7 cellular contexts compared by ENCODE assay signal in the genomic region with DNA sequence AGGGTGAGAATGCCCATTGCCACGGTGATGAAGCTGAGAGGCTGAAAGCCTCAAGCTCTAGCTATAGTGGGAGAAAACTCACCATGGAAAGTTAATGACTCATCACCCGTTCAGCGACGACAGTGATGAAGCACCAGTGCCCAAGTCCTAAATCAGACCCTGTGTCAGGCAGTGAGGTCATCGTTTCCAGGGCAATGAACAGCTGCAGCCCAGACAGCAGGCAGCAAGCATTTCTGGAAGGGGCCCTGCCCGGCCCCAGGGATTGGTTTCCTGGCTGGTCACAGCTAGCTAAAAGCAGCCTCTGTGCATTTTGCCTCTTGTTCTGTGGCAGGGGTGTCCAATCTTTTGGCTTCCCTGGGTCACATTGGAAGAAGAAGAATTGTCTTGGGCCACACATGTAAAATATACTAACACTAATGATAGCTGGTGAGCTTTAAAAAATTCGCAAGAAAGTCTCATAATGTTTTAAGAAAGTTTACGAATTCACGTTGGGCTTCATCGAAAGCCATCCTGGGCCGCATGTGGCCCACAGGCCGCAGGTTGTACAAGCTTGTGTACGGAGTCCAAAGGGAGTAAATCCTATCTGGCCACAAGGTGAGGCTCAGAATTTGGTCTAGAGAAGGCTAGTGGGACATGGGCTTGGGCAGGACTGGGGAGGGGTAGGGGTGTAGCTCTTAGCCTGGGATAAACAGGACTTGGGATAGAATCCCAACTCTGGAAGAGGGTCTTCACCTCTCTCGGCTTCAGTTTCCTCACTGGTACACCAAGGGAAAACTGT. TPM values are rescaled to one million over a fixed set of nuclear protein-coding genes. Genes with fewer than 3 reads are reported as not detected.
DNase-seq lines count a peak whose midpoint lies in the region; ATAC-seq and TF ChIP-seq lines count a peak whose summit lies in the region.

No MANE protein-coding gene starts in this region.

- TF ChIP-seq POLR2A in HCT116 (IDR thresholded peaks at IDR 0.05; ENCODE audit: borderline replicate concordance, extremely low read depth, insufficient read depth, insufficient read length) (no peak), gastrocnemius medialis (IDR thresholded peaks at IDR 0.05) (no peak)

- no peak for TF ChIP-seq CTCF in HCT116 (IDR thresholded peaks at IDR 0.05 in 2 of 3, conservative IDR thresholded peaks at IDR 0.05 in 1 of 3; ENCODE audit: borderline replicate concordance in 1 of 3, insufficient read depth in 1 of 3, low read depth in 2 of 3, low read length in 2 of 3)
- TF ChIP-seq CTCF in PC-3 (conservative IDR thresholded peaks at IDR 0.05; ENCODE audit: low read depth, low read length): no peak
- TF ChIP-seq CTCF in gastrocnemius medialis (IDR thresholded peaks at IDR 0.05 in 4 of 5, conservative IDR thresholded peaks at IDR 0.05 in 1 of 5): no peak

- DNase-seq in HCT116 (ENCODE audit: low read depth, low spot score) (peak; percentile 75), PC-3 (peak; percentile 85), left ventricle myocardium superior (peak; percentile 71), gastrocnemius medialis (peak; percentile 89 to 96), left lobe of liver (ENCODE audit: low spot score) (no peak), NCI-H1436 treated with DMSO at 0.1 percent for 48 hours (lab: John Stamatoyannopoulos, UW) (no peak)
- DNase-seq in activated naive CD8-positive, alpha-beta T cell treated with anti-CD3 and anti-CD28 coated beads, Interleukin-2, amount 50 U/mL, for 16 hours (ENCODE audit: low read depth, low spot score): peak; percentile 26

- ATAC-seq in HCT116 (peak; percentile 92), PC-3 (peak; percentile 93), left ventricle myocardium superior (peak; percentile 98), gastrocnemius medialis (peak; percentile 99 to 100), left lobe of liver (no peak)

- H3F3A ChIP-seq in PC-3 (ENCODE audit: low read length, unreplicated experiment): no peaks in the 10 kb centered on the region

- H3K79me2 ChIP-seq in HCT116 (ENCODE audit: insufficient read depth, low read length): no peaks in the 10 kb centered on the region
- H3K79me2 ChIP-seq in PC-3 (ENCODE audit: low read length): no peaks in the 10 kb centered on the region

- no peaks in the 10 kb centered on the region for H4K20me1 ChIP-seq in HCT116 (ENCODE audit: insufficient read depth)
- no peaks in the 10 kb centered on the region for H4K20me1 ChIP-seq in PC-3 (ENCODE audit: low read length)

- BruUV-seq in HCT116 (replicated peaks; lab: Mats Ljungman, UMichigan): no TSS peak
- BruUV-seq in PC-3 (replicated peaks; lab: Mats Ljungman, UMichigan): no TSS peak

- H3K9me2 ChIP-seq in HCT116 (ENCODE audit: insufficient read depth) (no peaks in the 10 kb centered on the region), PC-3 (replicated peaks; ENCODE audit: low read length) (no peaks in the 10 kb centered on the region)

- H3K4me3 ChIP-seq in HCT116 (replicated peaks in 1 of 2; ENCODE audit: low read depth in 1 of 2, low read length in 2 of 2) (no peak overlapping the region), PC-3 (ENCODE audit: low read length) (no peak overlapping the region), gastrocnemius medialis (no peak overlapping the region)

- H3K9ac ChIP-seq in HCT116 (ENCODE audit: low read length) (no peak overlapping the region), PC-3 (ENCODE audit: low read length) (no peak overlapping the region)

- CTCF ChIA-PET in HCT116 (lab: Charles Lee) (no interaction called here), PC-3 (lab: Charles Lee) (interaction anchor here (0.7 kb wide), 1 partner anchor 227 kb away, joined by 3 read pairs; no protein-coding TSS in a partner anchor)

- peaks cover 12 to 22% of the 10 kb centered on the region in 2 experiments for H3K4me1 ChIP-seq in HCT116 (ENCODE audit: control insufficient read depth in 1 of 2, insufficient read depth in 2 of 2, low read length in 2 of 2)
- peaks cover 13% of the 10 kb centered on the region for H3K4me1 ChIP-seq in PC-3 (ENCODE audit: insufficient read depth, low read length)
- H3K4me1 ChIP-seq in gastrocnemius medialis: peaks cover 15 to 18% of the 10 kb centered on the region in 2 donors

- H3K9me3 ChIP-seq in HCT116 (ENCODE audit: control insufficient read depth in 1 of 2, insufficient read depth in 1 of 2, low read depth in 1 of 2, low read length in 2 of 2) (no peaks in the 10 kb centered on the region), PC-3 (ENCODE audit: low read length) (no peaks in the 10 kb centered on the region), gastrocnemius medialis (no peaks in the 10 kb centered on the region)

- H3K4me2 ChIP-seq in HCT116 (ENCODE audit: low read length): peak overlapping the region; percentile 65
- no peak overlapping the region for H3K4me2 ChIP-seq in PC-3 (ENCODE audit: low read length)

- H2AFZ ChIP-seq in HCT116 (ENCODE audit: low read depth, low read length, poor library complexity, severe bottlenecking) (no peak overlapping the region), PC-3 (ENCODE audit: low read length) (no peak overlapping the region)

- RAD21 ChIA-PET in HCT116 (lab: Charles Lee; ENCODE audit: low non-redundant PET in 1 of 2, low total read pairs in 2 of 2, uncharacterized antibody in 2 of 2, unreplicated experiment in 2 of 2): no interaction called here

- POLR2A ChIA-PET in HCT116 (lab: Charles Lee): no interaction called here
- POLR2A ChIA-PET in PC-3 (lab: Charles Lee; ENCODE audit: unreplicated experiment): no interaction called here

- in situ Hi-C loops in gastrocnemius medialis (cut with MboI; ENCODE audit: low sequenced_read_pairs in 4 of 4): no loop called here

- intact Hi-C loops in HCT116 (cut with micrococcal nuclease): no loop called here
- intact Hi-C loops in PC-3 (cut with micrococcal nuclease): no loop called here
- intact Hi-C loops in left ventricle myocardium superior (cut with micrococcal nuclease): no loop called here
- intact Hi-C loops in gastrocnemius medialis (cut with DNase I; ENCODE audit: low total_unique reads): loop anchor here (1.0 kb wide), 1 partner anchor 41 kb away; a partner anchor contains a TSS

- no peaks in the 10 kb centered on the region for H3K36me3 ChIP-seq in HCT116 (ENCODE audit: control insufficient read depth in 1 of 2, insufficient read depth in 2 of 2, low read length in 2 of 2)
- H3K36me3 ChIP-seq in PC-3 (ENCODE audit: low read depth, low read length): no peaks in the 10 kb centered on the region
- no peaks in the 10 kb centered on the region for H3K36me3 ChIP-seq in gastrocnemius medialis

- TF ChIP-seq RAD21 in HCT116 (IDR thresholded peaks at IDR 0.05; ENCODE audit: low read depth): no peak

- H3K27me3 ChIP-seq in HCT116 (ENCODE audit: insufficient read depth, low read length) (no peaks in the 10 kb centered on the region), PC-3 (ENCODE audit: low read length) (no peaks in the 10 kb centered on the region), gastrocnemius medialis (no peaks in the 10 kb centered on the region)

- no peak overlapping the region for H3K27ac ChIP-seq in HCT116 (ENCODE audit: low read depth, low read length)
- peak overlapping the region; percentile 11 for H3K27ac ChIP-seq in PC-3 (ENCODE audit: low read length)
- H3K27ac ChIP-seq in gastrocnemius medialis: peak overlapping the region; percentile 86 to 91 (median 87)

TF ChIP-seq in HCT116, 20 proteins besides CTCF, POLR2A, EP300 and RAD21 (continues in another document):
- no peak for TF ChIP-seq ELF1 (IDR thresholded peaks at IDR 0.05; ENCODE audit: borderline replicate concordance, low read depth)
- peak; percentile 78 for TF ChIP-seq FOSL1 (IDR thresholded peaks at IDR 0.05; ENCODE audit: low read depth)
- no peak for TF ChIP-seq CEBPB (IDR thresholded peaks at IDR 0.05; ENCODE audit: low read depth)
- TF ChIP-seq POLR2AphosphoS5 (IDR thresholded peaks at IDR 0.05; ENCODE audit: low read depth, low read length): no peak
- TF ChIP-seq SP1 (IDR thresholded peaks at IDR 0.05; ENCODE audit: low read depth): peak; percentile 49; the same call in 1 of the 2 replicates
- TF ChIP-seq JUND (IDR thresholded peaks at IDR 0.05): peak; percentile 82
- TF ChIP-seq ZNF274 (IDR thresholded peaks at IDR 0.05; ENCODE audit: low read depth, low read length): no peak
- TF ChIP-seq SRF (IDR thresholded peaks at IDR 0.05; ENCODE audit: low read depth): no peak
- TF ChIP-seq TCF7L2 (IDR thresholded peaks at IDR 0.05; ENCODE audit: borderline replicate concordance, extremely low read depth, insufficient read depth, insufficient read length): no peak

RNA-seq across cellular contexts. Expression of a gene that starts 40.6 kb away (rescaled TPM):
- 14.7 TPM for total RNA-seq in HCT116 (2021; ENCODE audit: unreplicated experiment)
- polyA plus RNA-seq in HCT116 (2012): 8.8 and 11.0 TPM in 2 replicates
- total RNA-seq in PC-3 (2014; rRNA removed): 9.3 and 10.6 TPM in 2 replicates
- 13.2 TPM for total RNA-seq in left ventricle myocardium superior
- 10 to 100 TPM in 3 of 4 donors, 1 to 10 TPM in 1; 9.1 to 45.3 (median 19.3) TPM for total RNA-seq in gastrocnemius medialis
- total RNA-seq in left lobe of liver: 7.1 TPM

RNA-seq across cellular contexts. Expression of a gene that starts 41.0 kb away (rescaled TPM):
- 45.6 TPM for total RNA-seq in HCT116 (2021; ENCODE audit: unreplicated experiment)
- polyA plus RNA-seq in HCT116 (2012): 21.8 and 22.2 TPM in 2 replicates
- total RNA-seq in PC-3 (2014; rRNA removed): 18.1 and 38.7 TPM in 2 replicates
- total RNA-seq in left ventricle myocardium superior: 27.0 TPM
- 10 to 100 TPM; 26.5 to 33.9 (median 31.7) TPM for total RNA-seq in gastrocnemius medialis
- 49.9 TPM for total RNA-seq in left lobe of liver

RNA-seq across cellular contexts. Expression of a gene that starts 57.3 kb away (rescaled TPM):
- total RNA-seq in HCT116 (2021; ENCODE audit: unreplicated experiment) (7.2 TPM), PC-3 (2014; rRNA removed) (1.8 and 2.2 TPM in 2 replicates), left ventricle myocardium superior (8.4 TPM), gastrocnemius medialis (1 to 10 TPM; 3.6 to 7.7 (median 6.9) TPM), left lobe of liver (2.6 TPM)
- polyA plus RNA-seq in HCT116 (2012): 5.1 and 5.7 TPM in 2 replicates

RNA-seq across cellular contexts. Expression of a gene that starts 58.2 kb away (rescaled TPM):
- total RNA-seq in HCT116 (2021; ENCODE audit: unreplicated experiment) (36.4 TPM), PC-3 (2014; rRNA removed) (12.6 and 14.2 TPM in 2 replicates), left ventricle myocardium superior (5.1 TPM), gastrocnemius medialis (10 to 100 TPM in 2 of 4 donors, 1 to 10 TPM in 2; 5.9 to 10.9 (median 9.2) TPM), left lobe of liver (7.7 TPM)
- polyA plus RNA-seq in HCT116 (2012): 18.4 and 19.8 TPM in 2 replicates

Comparison
In these comparisons a context has a peak if more than half of its experiments do, and no peak if none do; other contexts are left out.
1. DNase-seq: peak in HCT116 (single experiment), PC-3 (single experiment), activated naive CD8-positive, alpha-beta T cell treated with anti-CD3 and anti-CD28 coated beads, Interleukin-2, amount 50 U/mL, for 16 hours (single experiment), left ventricle myocardium superior (single experiment) and gastrocnemius medialis (2 of 2); none in left lobe of liver (single experiment) and NCI-H1436 treated with DMSO at 0.1 percent for 48 hours (single experiment).